In genomic region chr7:92609921-92610518, GRCh38 we compare ENCODE assay signal across 7 cellular contexts. TPM values are rescaled to one million over a fixed set of nuclear protein-coding genes. Genes with fewer than 3 reads are reported as not detected.
DNase-seq lines count a peak whose midpoint lies in the region; ATAC-seq, FAIRE-seq and TF ChIP-seq lines count a peak whose summit lies in the region.

No MANE protein-coding gene starts in this region.

- H3K36me3 ChIP-seq in HepG2 (replicated peaks in 1 of 2; ENCODE audit: control insufficient read depth in 1 of 2, insufficient read depth in 2 of 2, low read length in 2 of 2): peaks cover 10 to 45% of the 10 kb centered on the region in 2 experiments

- no peak for TF ChIP-seq POLR2A in HepG2 (IDR thresholded peaks at IDR 0.05; ENCODE audit: insufficient read depth in 1 of 2, low read depth in 2 of 2, low read length in 2 of 2)
- no peak for TF ChIP-seq POLR2A in GM12891 (IDR thresholded peaks at IDR 0.05; ENCODE audit: low read depth, low read length)

- no peak for FAIRE-seq in HepG2 (lab: Jason Lieb, UNC)
- no peak for FAIRE-seq in GM12891 (lab: Jason Lieb, UNC)

- TF ChIP-seq CTCF in HepG2 (CRISPR knock-in tag; IDR thresholded peaks at IDR 0.05): 0 out of 2 replicates have a peak, but pooled peaks have one; percentile 27

- H4K20me1 ChIP-seq in HepG2 (ENCODE audit: insufficient read depth, low read length): no peaks in the 10 kb centered on the region; the same call in 1 of the 2 replicates

- no peak overlapping the region for H3K9ac ChIP-seq in HepG2 (ENCODE audit: insufficient read depth, low read depth, low read length)

- no peaks in the 10 kb centered on the region for H3K79me2 ChIP-seq in HepG2 (ENCODE audit: insufficient read depth, low read length)

- peaks cover 51% of the 10 kb centered on the region for H3K36me3 Mint-ChIP-seq in activated CD8-positive, alpha-beta T cell treated with anti-CD3 and anti-CD28 coated beads, Interleukin-2, amount 10 ng/mL, durations not matched to agents 7 days and 5 days (ENCODE audit: low read depth)

- H3K27ac Mint-ChIP-seq in activated CD8-positive, alpha-beta T cell treated with anti-CD3 and anti-CD28 coated beads, Interleukin-2, amount 10 ng/mL, durations not matched to agents 7 days and 5 days: peak overlapping the region; percentile 33

- H2AFZ ChIP-seq in HepG2 (ENCODE audit: low read length): no peak overlapping the region

- intact Hi-C loops in HepG2 (cut with micrococcal nuclease; ENCODE audit: unreplicated experiment): no loop called here

- CTCF ChIA-PET in activated CD8-positive, alpha-beta T cell treated with anti-CD3 and anti-CD28 coated beads, Interleukin-2, amount 10 ng/mL, durations not matched to agents 7 days and 5 days (lab: Charles Lee): interaction anchor here (0.5 to 8.3 kb wide), 19 partner anchors 8 to 537 kb away, joined by 3 to 57 read pairs (median 4); partner anchors contain the start of genes FAM133B, PEX1, RBM48 and SAMD9
- CTCF ChIA-PET in HepG2 (lab: Yijun Ruan, JAX; ENCODE audit: low intra/inter-chr PET ratio, low total read pairs): no interaction called here

- no peaks in the 10 kb centered on the region for H3K27me3 ChIP-seq in HepG2 (ENCODE audit: control insufficient read depth in 1 of 2, insufficient read depth in 2 of 2, low read length in 2 of 2)

- 0 out of 2 replicates have a peak, but pooled peaks cover 4% of the 10 kb centered on the region for H3K4me1 ChIP-seq in HepG2 (ENCODE audit: insufficient read depth, low read length)

- no peak overlapping the region for H3K4me3 ChIP-seq in HepG2 (replicated peaks in 1 of 3; ENCODE audit: insufficient read depth in 1 of 3, low read depth in 2 of 3, low read length in 3 of 3)

- WGBS in HepG2 (ENCODE audit: low lambda C conversion rate): 79% methylated on average over 5 of the region's 5 CpGs

- no TSS peak for BruUV-seq in HepG2 (replicated peaks; lab: Mats Ljungman, UMichigan)

- no peaks in the 10 kb centered on the region for H3K9me3 ChIP-seq in HepG2 (ENCODE audit: low read length)

- POLR2A ChIA-PET in activated CD8-positive, alpha-beta T cell treated with anti-CD3 and anti-CD28 coated beads, Interleukin-2, amount 10 ng/mL, durations not matched to agents 7 days and 5 days (lab: Charles Lee): interaction anchor here (0.8 to 1.8 kb wide), 5 partner anchors 9 to 223 kb away, joined by 3 to 6 read pairs (median 4); partner anchors contain the start of gene FAM133B
- POLR2A ChIA-PET in HepG2 (lab: Yijun Ruan, JAX): no interaction called here

- H3K27me3 Mint-ChIP-seq in activated CD8-positive, alpha-beta T cell treated with anti-CD3 and anti-CD28 coated beads, Interleukin-2, amount 10 ng/mL, durations not matched to agents 7 days and 5 days (ENCODE audit: low read depth): no peaks in the 10 kb centered on the region

- TF ChIP-seq EP300 in HepG2 (IDR thresholded peaks at IDR 0.05; ENCODE audit: low read depth in 2 of 2, low read length in 2 of 2) (no peak), HepG2 (CRISPR knock-in tag; IDR thresholded peaks at IDR 0.05; ENCODE audit: borderline replicate concordance) (no peak)

- no peak for TF ChIP-seq RAD21 in HepG2 (CRISPR knock-in tag; IDR thresholded peaks at IDR 0.05)

- H3K27ac ChIP-seq in HepG2 (ENCODE audit: extremely low read length, insufficient read depth, low read length): no peak overlapping the region

- in situ Hi-C loops in HepG2 (cut with HindIII; ENCODE audit: extremely low pct_ligation_motif_present, low pct_unique_long_range_greater_than_20kb): no loop called here

- peak; percentile 47 for ATAC-seq in activated CD8-positive, alpha-beta T cell treated with anti-CD3 and anti-CD28 coated beads, Interleukin-2, amount 10 ng/mL, durations not matched to agents 7 days and 5 days
- ATAC-seq in HepG2: peak; percentile 48; the same call in 2 of the 3 replicates
- no peak for ATAC-seq in GM18873 (IDR thresholded peaks at IDR 0.05; ENCODE audit: low FRiP score, unreplicated experiment)

- peak; percentile 39 for DNase-seq in EH (ENCODE audit: low read depth)
- DNase-seq in HT1080 (ENCODE audit: low read depth): peak; percentile 35
- no peak for DNase-seq in activated CD8-positive, alpha-beta T cell treated with anti-CD3 and anti-CD28 coated beads, Interleukin-2, amount 10 ng/mL, durations not matched to agents 7 days and 5 days
- no peak for DNase-seq in HepG2 (ENCODE audit: low spot score)
- DNase-seq in cerebellar nuclear complex (lab: John Stamatoyannopoulos, UW): no peak
- no peak for DNase-seq in GM12891 (ENCODE audit: insufficient read length, low spot score)

- no peaks in the 10 kb centered on the region for H3K9me3 Mint-ChIP-seq in activated CD8-positive, alpha-beta T cell treated with anti-CD3 and anti-CD28 coated beads, Interleukin-2, amount 10 ng/mL, durations not matched to agents 7 days and 5 days (ENCODE audit: insufficient read depth)

- peaks cover 17% of the 10 kb centered on the region for H3K4me1 Mint-ChIP-seq in activated CD8-positive, alpha-beta T cell treated with anti-CD3 and anti-CD28 coated beads, Interleukin-2, amount 10 ng/mL, durations not matched to agents 7 days and 5 days (ENCODE audit: low read depth)

- no peak overlapping the region for H3K4me2 ChIP-seq in HepG2 (ENCODE audit: low read depth, low read length)

- H3K4me3 Mint-ChIP-seq in activated CD8-positive, alpha-beta T cell treated with anti-CD3 and anti-CD28 coated beads, Interleukin-2, amount 10 ng/mL, durations not matched to agents 7 days and 5 days: no peak overlapping the region

TF ChIP-seq in HepG2, 621 proteins besides CTCF, POLR2A, EP300 and RAD21:
- TF ChIP-seq NR0B2 (CRISPR knock-in tag; IDR thresholded peaks at IDR 0.05) (no peak), MEIS1 (CRISPR knock-in tag; IDR thresholded peaks at IDR 0.05; ENCODE audit: borderline replicate concordance) (no peak), RBM22 (optimal IDR thresholded peaks at IDR 0.05; ENCODE audit: low read length) (peak; percentile 17)

TF ChIP-seq in GM12891, 5 proteins besides CTCF, POLR2A, EP300 and RAD21:
- TF ChIP-seq POLR2AphosphoS5 (IDR thresholded peaks at IDR 0.05; ENCODE audit: low read depth, low read length): no peak
- TF ChIP-seq PAX5 (IDR thresholded peaks at IDR 0.05; ENCODE audit: insufficient read depth, low read length, severe bottlenecking): no peak
- TF ChIP-seq TAF1 (IDR thresholded peaks at IDR 0.05; ENCODE audit: low read depth, low read length): no peak
- no peak for TF ChIP-seq SPI1 (IDR thresholded peaks at IDR 0.05; ENCODE audit: low read depth, low read length)
- no peak for TF ChIP-seq POU2F2 (IDR thresholded peaks at IDR 0.05; ENCODE audit: low read depth, low read length)

RNA-seq across cellular contexts. Expression of gene FAM133B, which starts 19.8 kb away (rescaled TPM):
- 20.0 and 20.5 TPM in 2 replicates for total RNA-seq in HT1080 (2014; rRNA removed; shearing (Covaris generic))
- 23.3 and 23.8 TPM in 2 replicates for polyA plus RNA-seq in HT1080 (2015; cell fraction: cytosol; rRNA removed)
- polyA plus RNA-seq in HT1080 (2015; cell fraction: nucleus; rRNA removed): 44.7 and 47.2 TPM in 2 replicates
- 10 to 100 TPM; 31.6 to 32.8 TPM for total RNA-seq in activated CD8-positive, alpha-beta T cell treated with anti-CD3 and anti-CD28 coated beads, Interleukin-2, amount 10 ng/mL, durations not matched to agents 7 days and 5 days
- 56.3 and 65.5 TPM in 2 replicates for total RNA-seq in HepG2 (2016; rRNA removed; fragmentation: Illumina TruSeq; extraction: Trizol)
- 13.3 and 17.4 TPM in 2 replicates for total RNA-seq in HepG2 (2016; cell fraction: cytosol; rRNA removed; fragmentation: Illumina TruSeq; extraction: Trizol; ENCODE audit: low read depth)
- total RNA-seq in HepG2 (2016; cell fraction: insoluble cytoplasmic fraction; rRNA removed; fragmentation: Illumina TruSeq; extraction: Trizol): 55.3 and 69.7 TPM in 2 replicates
- total RNA-seq in HepG2 (2016; cell fraction: membrane; rRNA removed; fragmentation: Illumina TruSeq; extraction: Trizol): 23.5 and 27.3 TPM in 2 replicates
- 62.3 and 63.2 TPM in 2 replicates for total RNA-seq in HepG2 (2016; cell fraction: nucleus; rRNA removed; fragmentation: Illumina TruSeq; extraction: Trizol)
- polyA plus RNA-seq in HepG2 (2011; rRNA removed): 19.6 and 29.1 TPM in 2 replicates
- 8.9 and 12.8 TPM in 2 replicates for polyA plus RNA-seq in HepG2 (2011; cell fraction: cytosol; rRNA removed)
- polyA plus RNA-seq in HepG2 (2011; cell fraction: nucleus; rRNA removed): 12.6 and 37.9 TPM in 2 replicates
- polyA plus RNA-seq in HepG2 (2012): 26.6 and 33.0 TPM in 2 replicates
- 5.0 and 5.5 TPM in 2 replicates for polyA plus RNA-seq in HepG2 (2016; cell fraction: cytosol; fragmentation: Illumina TruSeq; extraction: Trizol; ENCODE audit: low read depth)
- 69.4 and 78.5 TPM in 2 replicates for polyA plus RNA-seq in HepG2 (2016; cell fraction: insoluble cytoplasmic fraction; fragmentation: Illumina TruSeq; extraction: Trizol; ENCODE audit: low read depth)
- 13.1 and 14.8 TPM in 2 replicates for polyA plus RNA-seq in HepG2 (2016; cell fraction: membrane; fragmentation: Illumina TruSeq; extraction: Trizol; ENCODE audit: low read depth)
- polyA plus RNA-seq in HepG2 (2016; cell fraction: nucleus; fragmentation: Illumina TruSeq; extraction: Trizol; ENCODE audit: insufficient read depth, low read depth): 69.9 and 72.0 TPM in 2 replicates
- 11.4 and 17.2 TPM in 2 replicates for polyA minus RNA-seq in HepG2 (2011; rRNA and poly(A)+ RNA removed; ENCODE audit: low replicate concordance)
- polyA minus RNA-seq in HepG2 (2011; cell fraction: cytosol; rRNA and poly(A)+ RNA removed): 6.9 and 11.3 TPM in 2 replicates
- polyA minus RNA-seq in HepG2 (2011; cell fraction: nucleus; rRNA and poly(A)+ RNA removed): 51.7 and 63.1 TPM in 2 replicates
- polyA plus RNA-seq in GM12891 (2012; ENCODE audit: low read depth, missing spikeins): 17.2 TPM

Comparison
In these comparisons a context has a peak if more than half of its experiments do, and no peak if none do; other contexts are left out.
1. DNase-seq: peak in EH (single experiment) and HT1080 (single experiment); none in activated CD8-positive, alpha-beta T cell treated with anti-CD3 and anti-CD28 coated beads, Interleukin-2, amount 10 ng/mL, durations not matched to agents 7 days and 5 days (single experiment), HepG2 (single experiment), cerebellar nuclear complex (0 of 2) and GM12891 (single experiment).